17 cellular contexts compared by ENCODE assay signal in the genomic region with DNA sequence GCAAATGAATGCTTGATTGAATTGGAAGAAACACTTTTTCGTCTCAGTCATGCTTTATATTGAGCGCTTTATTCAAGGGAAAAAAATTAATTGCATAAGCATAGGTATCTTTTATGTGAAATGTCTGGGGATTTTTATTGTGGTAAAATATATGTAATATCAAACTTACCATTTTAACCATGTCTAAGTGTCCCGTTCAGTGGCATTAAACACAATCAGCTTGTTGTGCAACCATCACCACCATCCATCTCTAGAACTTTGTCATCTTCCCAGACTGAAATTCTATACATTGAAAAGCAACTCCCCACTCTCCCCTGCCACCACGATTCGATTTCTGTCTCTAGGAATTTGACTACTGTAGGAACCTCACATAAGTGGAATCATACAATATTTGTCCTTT. TPM values are rescaled to one million over a fixed set of nuclear protein-coding genes. Genes with fewer than 3 reads are reported as not detected.
DNase-seq lines count a peak whose midpoint lies in the region; ATAC-seq and TF ChIP-seq lines count a peak whose summit lies in the region.
"Had no signal": no experiment of that assay in that cellular context is flagged by ENCODE, and none has a peak within 500 bp of the region (broad histone marks: within the 10 kb centered on the region; RNA-seq: fewer than 3 reads in every experiment).

No MANE protein-coding gene starts in this region.

- peaks cover 16% of the 10 kb centered on the region for H3K36me3 Mint-ChIP-seq in natural killer cell treated with Interleukin-12 subunit alpha and Interleukin-12 subunit beta and Interleukin-15 and Interleukin-18, amount 100 ng/mL, for 72 hours
- no peaks in the 10 kb centered on the region for H3K36me3 Mint-ChIP-seq in natural killer cell
- H3K36me3 Mint-ChIP-seq: IgD-negative memory B cell had no signal

- H3K4me3 ChIP-seq in Panc1 (ENCODE audit: low read depth in 2 of 2, low read length in 2 of 2): no peak overlapping the region
- H3K4me3 ChIP-seq: GM12878 had no signal

- TF ChIP-seq CTCF in natural killer cell (IDR thresholded peaks at IDR 0.05) (no peak), Panc1 (IDR thresholded peaks at IDR 0.05) (no peak)

- H3K4me1 ChIP-seq in Panc1 (ENCODE audit: control insufficient read depth, insufficient read depth, low read length): peaks cover 22% of the 10 kb centered on the region

- H3K27ac Mint-ChIP-seq in natural killer cell treated with Interleukin-12 subunit alpha and Interleukin-12 subunit beta and Interleukin-15 and Interleukin-18, amount 100 ng/mL, for 72 hours: peak overlapping the region; percentile 62 to 67
- no peak overlapping the region for H3K27ac Mint-ChIP-seq in natural killer cell
- H3K27ac Mint-ChIP-seq: CD4-positive, CD25-positive, alpha-beta regulatory T cell; H9; IgD-negative memory B cell had no signal

- no peaks in the 10 kb centered on the region for H3K27me3 ChIP-seq in Panc1 (ENCODE audit: control insufficient read depth, insufficient read depth, low read length)
- H3K27me3 ChIP-seq: BE2C had no signal

- CTCF ChIA-PET in Panc1 (lab: Charles Lee): no interaction called here

- H3K27ac ChIP-seq in Panc1 (ENCODE audit: low read length): peak overlapping the region; percentile 90

- peaks cover 6% of the 10 kb centered on the region for H3K9me3 Mint-ChIP-seq in natural killer cell treated with Interleukin-12 subunit alpha and Interleukin-12 subunit beta and Interleukin-15 and Interleukin-18, amount 100 ng/mL, for 72 hours
- H3K9me3 Mint-ChIP-seq in natural killer cell: no peaks in the 10 kb centered on the region

- ATAC-seq in natural killer cell treated with Interleukin-12 subunit alpha and Interleukin-12 subunit beta and Interleukin-15 and Interleukin-18, amount 100 ng/mL, for 72 hours: peak; percentile 62 to 64
- ATAC-seq in natural killer cell (no peak), Panc1 (no peak)
- ATAC-seq in stimulated activated naive CD8-positive, alpha-beta T cell treated with anti-CD3 and anti-CD28 coated beads, Interleukin-15, Interleukin-2, amounts not matched to agents 100 U/mL and 50 U/mL, for 24 hours: peak; percentile 8
- ATAC-seq: GM12878 had no signal

- H3K27me3 Mint-ChIP-seq in natural killer cell treated with Interleukin-12 subunit alpha and Interleukin-12 subunit beta and Interleukin-15 and Interleukin-18, amount 100 ng/mL, for 72 hours: peaks cover 0 to 2% of the 10 kb centered on the region in 2 donors
- H3K27me3 Mint-ChIP-seq in natural killer cell (ENCODE audit: low read depth in 2 of 2): peaks cover 7 to 23% of the 10 kb centered on the region in 2 donors
- H3K27me3 Mint-ChIP-seq: CD4-positive, CD25-positive, alpha-beta regulatory T cell; IgD-negative memory B cell had no signal

- in situ Hi-C loops in Panc1 (cut with HindIII; ENCODE audit: low pct_unique_long_range_greater_than_20kb, low sequenced_read_pairs): no loop called here

- H3K4me1 Mint-ChIP-seq in natural killer cell treated with Interleukin-12 subunit alpha and Interleukin-12 subunit beta and Interleukin-15 and Interleukin-18, amount 100 ng/mL, for 72 hours (ENCODE audit: low read depth in 2 of 2): peaks cover 35 to 47% of the 10 kb centered on the region in 2 donors
- no peaks in the 10 kb centered on the region for H3K4me1 Mint-ChIP-seq in natural killer cell
- H3K4me1 Mint-ChIP-seq: IgD-negative memory B cell had no signal

- H3K4me3 Mint-ChIP-seq in natural killer cell treated with Interleukin-12 subunit alpha and Interleukin-12 subunit beta and Interleukin-15 and Interleukin-18, amount 100 ng/mL, for 72 hours: peak overlapping the region; percentile 32
- H3K4me3 Mint-ChIP-seq in natural killer cell: no peak overlapping the region
- H3K4me3 Mint-ChIP-seq: CD4-positive, CD25-positive, alpha-beta regulatory T cell; CD8-positive, alpha-beta memory T cell; H9; IgD-negative memory B cell had no signal

- POLR2A ChIA-PET in Panc1 (lab: Charles Lee): interaction anchor here (0.6 kb wide), 1 partner anchor 36 kb away, joined by 4 read pairs; no protein-coding TSS in a partner anchor

- intact Hi-C loops in natural killer cell (cut with micrococcal nuclease) (no loop called here), Panc1 (cut with micrococcal nuclease; ENCODE audit: unreplicated experiment) (no loop called here)

- H3K36me3 ChIP-seq in Panc1 (ENCODE audit: control insufficient read depth, insufficient read depth, low read length): no peaks in the 10 kb centered on the region
- H3K36me3 ChIP-seq: BE2C had no signal

- peaks cover 7% of the 10 kb centered on the region; the same call in 1 of the 2 replicates for H3K9me3 ChIP-seq in Panc1 (ENCODE audit: control insufficient read depth, insufficient read depth, low read depth, low read length)
- H3K9me3 ChIP-seq: BE2C had no signal

- BruUV-seq in Panc1 (replicated peaks; lab: Mats Ljungman, UMichigan): no TSS peak

- DNase-seq in natural killer cell treated with Interleukin-12 subunit alpha and Interleukin-12 subunit beta and Interleukin-15 and Interleukin-18, amount 100 ng/mL, for 72 hours (ENCODE audit: low spot score): no peak
- DNase-seq in natural killer cell: no peak
- no peak for DNase-seq in Panc1 (ENCODE audit: low read depth, low spot score)
- DNase-seq in stimulated activated naive CD8-positive, alpha-beta T cell treated with anti-CD3 and anti-CD28 coated beads, Interleukin-15, Interleukin-2, amounts not matched to agents 100 U/mL and 50 U/mL, for 24 hours: no peak
- no peak for DNase-seq in stimulated activated CD8-positive, alpha-beta memory T cell treated with anti-CD3 and anti-CD28 coated beads, Interleukin-4, amount 100 ng/mL, for 48 hours
- DNase-seq in activated effector memory CD4-positive, alpha-beta T cell treated with Interleukin-2 at 50 U/mL for 16 hours: no peak
- DNase-seq: ACHN; BE2C; C1 segment of cervical spinal cord; CD4-positive, CD25-positive, alpha-beta regulatory T cell; CD8-positive, alpha-beta memory T cell; COR-L47; DMS79 treated with DMSO at 0.1 percent for 48 hours; GF-D8; H9 had no signal

RNA-seq across cellular contexts. Expression of gene PHLDA1, which starts 39.8 kb away (rescaled TPM):
- total RNA-seq in natural killer cell treated with Interleukin-12 subunit alpha and Interleukin-12 subunit beta and Interleukin-15 and Interleukin-18, amount 100 ng/mL, for 72 hours: 100 to 1,000 TPM in 1 of 2 donors, 10 to 100 TPM in 1; 62.0 to 153 TPM
- total RNA-seq in natural killer cell (10 to 100 TPM; 11.1 to 24.0 (median 19.1) TPM), Panc1 (2021; ENCODE audit: unreplicated experiment) (159 TPM)
- 124 TPM for polyA plus RNA-seq in Panc1 (2012; ENCODE audit: insufficient read length)

Comparison
In these comparisons a context has a peak if more than half of its experiments do, and no peak if none do; other contexts are left out.
1. ATAC-seq: peak in natural killer cell treated with Interleukin-12 subunit alpha and Interleukin-12 subunit beta and Interleukin-15 and Interleukin-18, amount 100 ng/mL, for 72 hours (2 of 2) and stimulated activated naive CD8-positive, alpha-beta T cell treated with anti-CD3 and anti-CD28 coated beads, Interleukin-15, Interleukin-2, amounts not matched to agents 100 U/mL and 50 U/mL, for 24 hours (single experiment); none in natural killer cell (0 of 3) and Panc1 (single experiment).
2. H3K27ac Mint-ChIP-seq: peak in natural killer cell treated with Interleukin-12 subunit alpha and Interleukin-12 subunit beta and Interleukin-15 and Interleukin-18, amount 100 ng/mL, for 72 hours (2 of 2); none in natural killer cell (0 of 2).